11 cellular contexts compared by ENCODE assay signal in genomic region chr7:73716318-73716890, GRCh38. TPM values are rescaled to one million over a fixed set of nuclear protein-coding genes. Genes with fewer than 3 reads are reported as not detected.
DNase-seq lines count a peak whose midpoint lies in the region; ATAC-seq and TF ChIP-seq lines count a peak whose summit lies in the region.
"Had no signal": no experiment of that assay in that cellular context is flagged by ENCODE, and none has a peak within 500 bp of the region (broad histone marks: within the 10 kb centered on the region; RNA-seq: fewer than 3 reads in every experiment).

No MANE protein-coding gene starts in this region.

- DNase-seq in activated CD4-positive, alpha-beta T cell treated with anti-CD3 and anti-CD28 coated beads, Interleukin-2, amount 10 ng/mL, durations not matched to agents 24 days and 14 days, result no peak
- no peak for DNase-seq in activated CD4-positive, alpha-beta T cell treated with anti-CD3 and anti-CD28 coated beads, Interleukin-2, amount 50 U/mL, for 4 hours
- DNase-seq in PC-9, result no peak
- no peak for DNase-seq in esophagus muscularis mucosa (ENCODE audit: extremely low spot score)
- DNase-seq in smooth muscle cell (lab: John Stamatoyannopoulos, UW; ENCODE audit: unreplicated experiment), result no peak
- DNase-seq in SKM-1 (lab: John Stamatoyannopoulos, UW; ENCODE audit: unreplicated experiment), result no peak
- DNase-seq in NCI-H1105 treated with DMSO at 0.1 percent for 48 hours (lab: John Stamatoyannopoulos, UW), result no peak
- DNase-seq: midbrain, upper lobe of left lung had no signal

- peak overlapping the region; percentile 21; the same call in 1 of the 2 replicates for H3K4me3 ChIP-seq in PC-9
- no peak overlapping the region for H3K4me3 ChIP-seq in esophagus muscularis mucosa
- H3K4me3 ChIP-seq in smooth muscle cell, result no peak overlapping the region
- H3K4me3 ChIP-seq: Peyer's patch, upper lobe of left lung had no signal

- H3K36me3 Mint-ChIP-seq in activated CD4-positive, alpha-beta T cell treated with anti-CD3 and anti-CD28 coated beads, Interleukin-2, amount 10 ng/mL, durations not matched to agents 24 days and 14 days (ENCODE audit: low read depth), result peaks cover 7% of the 10 kb centered on the region

- intact Hi-C loops in activated CD4-positive, alpha-beta T cell treated with anti-CD3 and anti-CD28 coated beads, Interleukin-2, amount 10 ng/mL, durations not matched to agents 24 days and 14 days (cut with micrococcal nuclease), result loop anchor here (5.0 kb wide), 2 partner anchors 136 to 194 kb away; partner anchors contain the start of gene BAZ1B
- intact Hi-C loops in PC-9 (cut with micrococcal nuclease; ENCODE audit: unreplicated experiment), result loop anchor here (5.0 kb wide), 1 partner anchor 49 kb away; the partner anchor contains the start of gene VPS37D
- intact Hi-C loops in esophagus muscularis mucosa (cut with DNase I), result loop anchor here (5.0 kb wide), 1 partner anchor 34 kb away; the partner anchor contains the start of genes BUD23 and DNAJC30

- H3K27me3 ChIP-seq in PC-9 (ENCODE audit: insufficient read depth, low read depth), result no peaks in the 10 kb centered on the region
- H3K27me3 ChIP-seq in esophagus muscularis mucosa, result no peaks in the 10 kb centered on the region
- no peaks in the 10 kb centered on the region for H3K27me3 ChIP-seq in smooth muscle cell (ENCODE audit: low read depth)
- H3K27me3 ChIP-seq: Peyer's patch, upper lobe of left lung had no signal

- BruUV-seq in PC-9 (replicated peaks; lab: Mats Ljungman, UMichigan), result TSS peak; percentile 48

- H3K27ac ChIP-seq in PC-9 (peak overlapping the region; percentile 50), esophagus muscularis mucosa (replicated peaks in 1 of 4) (peak overlapping the region; percentile 63 to 85 (median 76)), smooth muscle cell (ENCODE audit: low read depth) (peak overlapping the region; percentile 63)
- H3K27ac ChIP-seq: upper lobe of left lung had no signal

- POLR2A ChIA-PET in PC-9 (lab: Charles Lee; ENCODE audit: unreplicated experiment), result interaction anchor here (0.6 to 1.1 kb wide), 2 partner anchors 9 to 93 kb away, joined by 4 to 7 read pairs; no protein-coding TSS in a partner anchor

- H3K4me2 ChIP-seq in PC-9 (peak overlapping the region; percentile 89), smooth muscle cell (peak overlapping the region; percentile 90)

- 63% methylated on average over 4 of the region's 4 CpGs for WGBS in esophagus muscularis mucosa
- WGBS in smooth muscle cell (ENCODE audit: low lambda C conversion rate), result 92% methylated on average over 4 of the region's 4 CpGs

- no peak for TF ChIP-seq POLR2A in esophagus muscularis mucosa (IDR thresholded peaks at IDR 0.05; ENCODE audit: low read depth)

- H3K9me2 ChIP-seq in PC-9 (ENCODE audit: insufficient read depth), result no peaks in the 10 kb centered on the region

- CTCF ChIA-PET in PC-9 (lab: Charles Lee), result interaction anchor here (0.6 kb wide), 1 partner anchor 85 kb away, joined by 5 read pairs; no protein-coding TSS in a partner anchor

- TF ChIP-seq EP300 in esophagus muscularis mucosa (IDR thresholded peaks at IDR 0.05), result no peak

- H2AFZ ChIP-seq in PC-9 (no peak overlapping the region), smooth muscle cell (ENCODE audit: low read depth) (no peak overlapping the region)

- H3K27me3 Mint-ChIP-seq in activated CD4-positive, alpha-beta T cell treated with anti-CD3 and anti-CD28 coated beads, Interleukin-2, amount 10 ng/mL, durations not matched to agents 24 days and 14 days, result peaks cover 10% of the 10 kb centered on the region

- H3K79me2 ChIP-seq in PC-9 (ENCODE audit: low read depth), result peaks cover 73% of the 10 kb centered on the region
- peaks cover 43% of the 10 kb centered on the region for H3K79me2 ChIP-seq in smooth muscle cell (ENCODE audit: low read depth)

- no peak for ATAC-seq in GM21447 (IDR thresholded peaks at IDR 0.05; ENCODE audit: unreplicated experiment)

- H3K4me1 ChIP-seq in PC-9 (replicated peaks; ENCODE audit: insufficient read depth) (peaks cover 46% of the 10 kb centered on the region), esophagus muscularis mucosa (peaks cover 32 to 56% (median 53%) of the 10 kb centered on the region in 4 donors), smooth muscle cell (ENCODE audit: low read depth) (no peaks in the 10 kb centered on the region)

- peaks cover 14% of the 10 kb centered on the region for H3K36me3 ChIP-seq in PC-9 (ENCODE audit: low read depth)
- H3K36me3 ChIP-seq in esophagus muscularis mucosa, result peaks cover 0 to 5% (median 0%) of the 10 kb centered on the region in 4 donors
- H3K36me3 ChIP-seq in smooth muscle cell (ENCODE audit: low read depth), result no peaks in the 10 kb centered on the region
- H3K36me3 ChIP-seq: Peyer's patch, upper lobe of left lung had no signal

- H4K20me1 ChIP-seq in PC-9 (ENCODE audit: insufficient read depth) (peaks cover 46% of the 10 kb centered on the region), smooth muscle cell (ENCODE audit: low read depth) (peaks cover 70% of the 10 kb centered on the region)

- no peak overlapping the region for H3K9ac ChIP-seq in smooth muscle cell (ENCODE audit: low read depth)

- H3K4me1 Mint-ChIP-seq in activated CD4-positive, alpha-beta T cell treated with anti-CD3 and anti-CD28 coated beads, Interleukin-2, amount 10 ng/mL, durations not matched to agents 24 days and 14 days, result peaks cover 43% of the 10 kb centered on the region

- H3K9me3 Mint-ChIP-seq in activated CD4-positive, alpha-beta T cell treated with anti-CD3 and anti-CD28 coated beads, Interleukin-2, amount 10 ng/mL, durations not matched to agents 24 days and 14 days, result no peaks in the 10 kb centered on the region

- TF ChIP-seq CTCF in PC-9 (conservative IDR thresholded peaks at IDR 0.05), result no peak
- no peak for TF ChIP-seq CTCF in esophagus muscularis mucosa (IDR thresholded peaks at IDR 0.05)
- no peak for TF ChIP-seq CTCF in smooth muscle cell (IDR thresholded peaks at IDR 0.05; ENCODE audit: borderline replicate concordance, insufficient read depth, poor library complexity, severe bottlenecking)

- peak overlapping the region; percentile 66 for H3K27ac Mint-ChIP-seq in activated CD4-positive, alpha-beta T cell treated with anti-CD3 and anti-CD28 coated beads, Interleukin-2, amount 10 ng/mL, durations not matched to agents 24 days and 14 days

- H3K4me3 Mint-ChIP-seq in activated CD4-positive, alpha-beta T cell treated with anti-CD3 and anti-CD28 coated beads, Interleukin-2, amount 10 ng/mL, durations not matched to agents 24 days and 14 days, result peak overlapping the region; percentile 59

- H3F3A ChIP-seq in PC-9 (ENCODE audit: insufficient read depth, low read depth) (peaks cover 71% of the 10 kb centered on the region), smooth muscle cell (ENCODE audit: low read depth) (peaks cover 4% of the 10 kb centered on the region)

- H3K9me3 ChIP-seq in PC-9 (ENCODE audit: insufficient read depth, low read depth), result no peaks in the 10 kb centered on the region
- H3K9me3 ChIP-seq in esophagus muscularis mucosa, result no peaks in the 10 kb centered on the region
- H3K9me3 ChIP-seq in smooth muscle cell (replicated peaks; ENCODE audit: low read depth), result no peaks in the 10 kb centered on the region
- H3K9me3 ChIP-seq: Peyer's patch, upper lobe of left lung had no signal

RNA-seq across cellular contexts. Expression of gene STX1A, which starts 3.1 kb away (rescaled TPM):
- total RNA-seq in activated CD4-positive, alpha-beta T cell treated with anti-CD3 and anti-CD28 coated beads, Interleukin-2, amount 10 ng/mL, durations not matched to agents 24 days and 14 days, result 19.0 and 19.4 TPM in 2 replicates
- total RNA-seq in PC-9 (2021) (39.1 and 40.5 TPM in 2 replicates), esophagus muscularis mucosa (10 to 100 TPM in 2 of 4 donors, 1 to 10 TPM in 2; 7.1 to 16.0 (median 9.6) TPM), smooth muscle cell (14.3 and 18.3 TPM in 2 replicates)
- 7.5 and 18.0 TPM in 2 replicates for polyA plus RNA-seq in smooth muscle cell

RNA-seq across cellular contexts. Expression of gene ABHD11, which starts 22.2 kb away (rescaled TPM):
- 20.8 and 23.0 TPM in 2 replicates for total RNA-seq in activated CD4-positive, alpha-beta T cell treated with anti-CD3 and anti-CD28 coated beads, Interleukin-2, amount 10 ng/mL, durations not matched to agents 24 days and 14 days
- 74.4 and 92.6 TPM in 2 replicates for total RNA-seq in PC-9 (2021)
- total RNA-seq in esophagus muscularis mucosa, result 1 to 10 TPM; 6.1 to 7.9 (median 7.2) TPM
- 3.4 and 16.5 TPM in 2 replicates for total RNA-seq in smooth muscle cell
- polyA plus RNA-seq in smooth muscle cell, result 14.1 and 19.9 TPM in 2 replicates

RNA-seq across cellular contexts. Expression of gene BUD23, which starts 33.0 kb away (rescaled TPM):
- 133 TPM in 2 replicates for total RNA-seq in activated CD4-positive, alpha-beta T cell treated with anti-CD3 and anti-CD28 coated beads, Interleukin-2, amount 10 ng/mL, durations not matched to agents 24 days and 14 days
- 122 and 158 TPM in 2 replicates for total RNA-seq in PC-9 (2021)
- 10 to 100 TPM; 43.2 to 51.5 (median 48.6) TPM for total RNA-seq in esophagus muscularis mucosa
- total RNA-seq in smooth muscle cell, result 35.6 and 43.0 TPM in 2 replicates
- polyA plus RNA-seq in smooth muscle cell, result 114 and 116 TPM in 2 replicates

RNA-seq across cellular contexts. Expression of gene DNAJC30, which starts 33.2 kb away (rescaled TPM):
- 9.4 and 10.9 TPM in 2 replicates for total RNA-seq in activated CD4-positive, alpha-beta T cell treated with anti-CD3 and anti-CD28 coated beads, Interleukin-2, amount 10 ng/mL, durations not matched to agents 24 days and 14 days
- total RNA-seq in PC-9 (2021) (8.0 and 9.5 TPM in 2 replicates), esophagus muscularis mucosa (1 to 10 TPM; 4.5 to 7.5 (median 5.5) TPM), smooth muscle cell (1.2 and 1.4 TPM in 2 replicates)
- polyA plus RNA-seq in smooth muscle cell, result 4.6 and 6.2 TPM in 2 replicates

RNA-seq across cellular contexts. Expression of gene VPS37D, which starts 48.8 kb away (rescaled TPM):
- total RNA-seq in activated CD4-positive, alpha-beta T cell treated with anti-CD3 and anti-CD28 coated beads, Interleukin-2, amount 10 ng/mL, durations not matched to agents 24 days and 14 days, result 0.40 and 0.47 TPM in 2 replicates
- total RNA-seq in PC-9 (2021), result 8.3 and 12.4 TPM in 2 replicates
- 1 to 10 TPM; 2.5 to 7.1 (median 4.0) TPM for total RNA-seq in esophagus muscularis mucosa
- 2.8 and 7.1 TPM in 2 replicates for total RNA-seq in smooth muscle cell
- 7.1 and 8.7 TPM in 2 replicates for polyA plus RNA-seq in smooth muscle cell
